In the genomic region with DNA sequence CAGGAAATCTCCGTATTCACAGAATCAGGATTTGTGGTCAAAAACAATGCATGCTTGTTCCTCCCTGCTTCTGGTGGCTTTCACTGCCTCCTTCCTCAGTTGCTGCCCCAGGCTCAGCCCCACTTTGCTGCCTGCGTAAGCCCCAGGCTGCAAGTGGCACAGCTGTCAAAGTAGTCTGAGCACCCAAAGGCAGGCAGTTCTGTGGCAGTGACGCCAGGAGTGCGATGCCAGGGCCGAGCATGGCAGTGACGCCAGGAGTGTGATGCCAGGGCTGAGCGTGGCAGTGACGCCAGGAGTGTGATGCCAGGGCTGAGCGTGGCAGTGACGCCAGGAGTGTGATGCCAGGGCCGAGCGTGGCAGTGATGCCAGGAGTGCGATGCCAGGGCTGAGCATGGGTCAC, we compare ENCODE assay signal across 20 cellular contexts.
DNase-seq lines count a peak whose midpoint lies in the region; ATAC-seq and TF ChIP-seq lines count a peak whose summit lies in the region.
"Had no signal": no experiment of that assay in that cellular context is flagged by ENCODE, and none has a peak within 500 bp of the region (broad histone marks: within the 10 kb centered on the region; RNA-seq: fewer than 3 reads in every experiment).

No MANE protein-coding gene starts in this region.

- peak; percentile 59 to 80 (median 60) for DNase-seq in CD4-positive, alpha-beta memory T cell
- no peak for DNase-seq in T-helper 2 cell treated with Interferon-gamma antibody and Interleukin-4, amounts not matched to agents 5 μg/mL and 100 μg/mL, for 36 hours (ENCODE audit: low spot score)
- DNase-seq in medulla oblongata (ENCODE audit: extremely low spot score) (peak; percentile 59), GM13976 (ENCODE audit: low spot score) (no peak), DMS79 treated with DMSO at 0.1 percent for 48 hours (lab: John Stamatoyannopoulos, UW) (no peak), H4 (ENCODE audit: low spot score) (no peak)
- DNase-seq: AML-193, lower lobe of right lung, NCI-H1930, NCI-H510A treated with DMSO at 0.1 percent for 48 hours, PC-3, sigmoid colon, SK-N-SH, upper lobe of right lung had no signal

- peak overlapping the region; percentile 53 for H3K27ac ChIP-seq in CD4-positive, alpha-beta memory T cell (ENCODE audit: low read depth, low read length)
- H3K27ac ChIP-seq: lower lobe of right lung, neural progenitor cell, sigmoid colon, upper lobe of right lung had no signal

- POLR2A ChIA-PET in CD4-positive, alpha-beta memory T cell (lab: Charles Lee; ENCODE audit: partially characterized antibody), result interaction anchor here (0.7 to 11.1 kb wide), 14 partner anchors 12 to 115 kb away, joined by 3 to 350 read pairs (median 9); a partner anchor contains a TSS

- H3K4me3 ChIP-seq in CD4-positive, alpha-beta memory T cell (ENCODE audit: low read length in 2 of 2), result no peak overlapping the region
- H3K4me3 ChIP-seq: breast epithelium, lower lobe of right lung, neural progenitor cell, sigmoid colon, upper lobe of right lung had no signal

- H3K9me3 Mint-ChIP-seq in CD4-positive, alpha-beta memory T cell, result no peaks in the 10 kb centered on the region
- H3K9me3 Mint-ChIP-seq in T-helper 2 cell treated with Interferon-gamma antibody and Interleukin-4, amounts not matched to agents 5 μg/mL and 100 μg/mL, for 36 hours, result no peaks in the 10 kb centered on the region
- H3K9me3 Mint-ChIP-seq in activated T-helper 17 cell treated with anti-CD3 and anti-CD28 coated beads, Interleukin-2, amount 50 U/mL, for 72 hours, result no peaks in the 10 kb centered on the region
- H3K9me3 Mint-ChIP-seq: neural progenitor cell; stimulated activated effector memory CD8-positive, alpha-beta T cell treated with anti-CD3 and anti-CD28 coated beads, Interleukin-12 subunit alpha, Interleukin-12 subunit beta, amount 100 ng/mL, for 72 hours; WTC11 had no signal

- H3K27ac Mint-ChIP-seq in CD4-positive, alpha-beta memory T cell, result peak overlapping the region; percentile 92 to 99 (median 96)
- H3K27ac Mint-ChIP-seq in T-helper 2 cell treated with Interferon-gamma antibody and Interleukin-4, amounts not matched to agents 5 μg/mL and 100 μg/mL, for 36 hours, result peak overlapping the region; percentile 66
- H3K27ac Mint-ChIP-seq in activated T-helper 17 cell treated with anti-CD3 and anti-CD28 coated beads, Interleukin-2, amount 50 U/mL, for 72 hours, result peak overlapping the region; percentile 80
- H3K27ac Mint-ChIP-seq: neural progenitor cell; stimulated activated effector memory CD8-positive, alpha-beta T cell treated with anti-CD3 and anti-CD28 coated beads, Interleukin-12 subunit alpha, Interleukin-12 subunit beta, amount 100 ng/mL, for 72 hours; WTC11 had no signal

- H3K9me3 ChIP-seq in CD4-positive, alpha-beta memory T cell (ENCODE audit: control insufficient read depth in 1 of 2, low read length in 2 of 2), result no peaks in the 10 kb centered on the region
- H3K9me3 ChIP-seq: breast epithelium, lower lobe of right lung, sigmoid colon, SK-N-SH, upper lobe of right lung had no signal

- no peak for ATAC-seq in activated T-helper 17 cell treated with anti-CD3 and anti-CD28 coated beads, Interleukin-2, amount 50 U/mL, for 72 hours (replicated peaks)
- no peak for ATAC-seq in HG03097 (IDR thresholded peaks at IDR 0.05; ENCODE audit: low FRiP score, unreplicated experiment)
- ATAC-seq: lower lobe of right lung, PC-3, upper lobe of right lung, WTC11 had no signal

- no peak for TF ChIP-seq CTCF in GM13976 (IDR thresholded peaks at IDR 0.05; ENCODE audit: borderline replicate concordance, control extremely low read depth, extremely low read depth, insufficient read depth, missing control alignments)

- H3K4me3 Mint-ChIP-seq in CD4-positive, alpha-beta memory T cell, result peak overlapping the region in 7 of 8 donors; percentile 43 to 89 (median 61)
- H3K4me3 Mint-ChIP-seq in T-helper 2 cell treated with Interferon-gamma antibody and Interleukin-4, amounts not matched to agents 5 μg/mL and 100 μg/mL, for 36 hours, result no peak overlapping the region
- peak overlapping the region; percentile 70 for H3K4me3 Mint-ChIP-seq in activated T-helper 17 cell treated with anti-CD3 and anti-CD28 coated beads, Interleukin-2, amount 50 U/mL, for 72 hours
- H3K4me3 Mint-ChIP-seq: neural progenitor cell, WTC11 had no signal

- H3K36me3 ChIP-seq in CD4-positive, alpha-beta memory T cell (ENCODE audit: insufficient read depth, low read length), result peaks cover 14% of the 10 kb centered on the region
- H3K36me3 ChIP-seq: breast epithelium, neural progenitor cell had no signal

- CTCF ChIA-PET in CD4-positive, alpha-beta memory T cell (lab: Charles Lee; ENCODE audit: partially characterized antibody), result interaction anchor here (1.2 to 14.1 kb wide), 10 partner anchors 12 to 114 kb away, joined by 3 to 315 read pairs (median 12); a partner anchor contains a TSS

- peaks cover 92% of the 10 kb centered on the region for H3K4me1 ChIP-seq in CD4-positive, alpha-beta memory T cell (ENCODE audit: insufficient read depth, low read length)
- H3K4me1 ChIP-seq: breast epithelium, sigmoid colon, upper lobe of right lung had no signal

- H3K4me1 Mint-ChIP-seq in CD4-positive, alpha-beta memory T cell, result peaks cover 68 to 95% (median 85%) of the 10 kb centered on the region in 4 donors
- H3K4me1 Mint-ChIP-seq in T-helper 2 cell treated with Interferon-gamma antibody and Interleukin-4, amounts not matched to agents 5 μg/mL and 100 μg/mL, for 36 hours (ENCODE audit: low read depth), result peaks cover 74% of the 10 kb centered on the region
- peaks cover 60% of the 10 kb centered on the region for H3K4me1 Mint-ChIP-seq in activated T-helper 17 cell treated with anti-CD3 and anti-CD28 coated beads, Interleukin-2, amount 50 U/mL, for 72 hours

- H3K27me3 Mint-ChIP-seq in CD4-positive, alpha-beta memory T cell, result no peaks in the 10 kb centered on the region
- no peaks in the 10 kb centered on the region for H3K27me3 Mint-ChIP-seq in T-helper 2 cell treated with Interferon-gamma antibody and Interleukin-4, amounts not matched to agents 5 μg/mL and 100 μg/mL, for 36 hours (ENCODE audit: low read depth)
- no peaks in the 10 kb centered on the region for H3K27me3 Mint-ChIP-seq in activated T-helper 17 cell treated with anti-CD3 and anti-CD28 coated beads, Interleukin-2, amount 50 U/mL, for 72 hours

- intact Hi-C loops in CD4-positive, alpha-beta memory T cell (cut with micrococcal nuclease), result loop anchor here (1.0 to 5.0 kb wide), 2 partner anchors 28 to 182 kb away; a partner anchor contains a TSS

- no peaks in the 10 kb centered on the region for H3K27me3 ChIP-seq in CD4-positive, alpha-beta memory T cell (ENCODE audit: insufficient read depth, low read length)
- H3K27me3 ChIP-seq: breast epithelium, neural progenitor cell, sigmoid colon, upper lobe of right lung had no signal

- peaks cover 15 to 17% of the 10 kb centered on the region in 2 donors for H3K36me3 Mint-ChIP-seq in CD4-positive, alpha-beta memory T cell
- peaks cover 25% of the 10 kb centered on the region for H3K36me3 Mint-ChIP-seq in T-helper 2 cell treated with Interferon-gamma antibody and Interleukin-4, amounts not matched to agents 5 μg/mL and 100 μg/mL, for 36 hours (ENCODE audit: low read depth)
- H3K36me3 Mint-ChIP-seq in activated T-helper 17 cell treated with anti-CD3 and anti-CD28 coated beads, Interleukin-2, amount 50 U/mL, for 72 hours (ENCODE audit: low read depth), result peaks cover 50% of the 10 kb centered on the region

- in situ Hi-C loops in GM13976 (cut with MboI; ENCODE audit: low sequenced_read_pairs, unreplicated experiment), result loop anchor here (10.0 kb wide), 1 partner anchor 50 kb away; no protein-coding TSS in a partner anchor

Comparison
In these comparisons a context has a peak if more than half of its experiments do, and no peak if none do; other contexts are left out.
1. DNase-seq: peak in CD4-positive, alpha-beta memory T cell (5 of 5) and medulla oblongata (single experiment); none in T-helper 2 cell treated with Interferon-gamma antibody and Interleukin-4, amounts not matched to agents 5 μg/mL and 100 μg/mL, for 36 hours (single experiment), GM13976 (single experiment), DMS79 treated with DMSO at 0.1 percent for 48 hours (single experiment) and H4 (single experiment).
2. Peak in every context shown above with its lines, with median percentiles within 50 percentile points of each other: H3K27ac Mint-ChIP-seq.